In the genomic region with DNA sequence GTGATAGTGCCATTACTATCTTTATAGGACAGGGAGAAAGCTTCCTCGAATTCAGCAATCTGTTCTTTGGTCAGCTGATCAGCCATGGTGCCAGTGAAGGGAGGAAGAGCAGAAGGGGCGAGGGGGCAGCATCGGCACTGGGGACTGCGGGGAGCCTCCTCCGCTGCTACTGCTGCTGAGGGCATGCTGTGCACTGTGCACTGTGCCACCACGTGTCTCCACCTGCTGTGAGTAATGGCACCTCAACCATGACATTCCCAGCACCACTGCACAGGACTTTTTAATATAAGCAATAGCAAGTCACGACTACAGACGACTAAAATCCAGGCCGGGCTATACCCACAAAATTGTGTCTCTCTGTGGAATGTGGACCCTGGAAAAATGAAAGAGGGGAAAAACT, we compare ENCODE assay signal across 20 cellular contexts.
"Had no signal": no experiment of that assay in that cellular context is flagged by ENCODE, and none has a peak within 500 bp of the region (broad histone marks: within the 10 kb centered on the region; RNA-seq: fewer than 3 reads in every experiment).

No MANE protein-coding gene starts in this region.

- H3K36me3 Mint-ChIP-seq: stimulated activated effector memory CD8-positive, alpha-beta T cell treated with anti-CD3 and anti-CD28 coated beads, Interleukin-12 subunit alpha, Interleukin-12 subunit beta, amount 100 ng/mL, for 72 hours had no signal

- H3K4me3 Mint-ChIP-seq: naive B cell; nephron; stimulated activated effector memory CD8-positive, alpha-beta T cell treated with anti-CD3 and anti-CD28 coated beads, Interleukin-12 subunit alpha, Interleukin-12 subunit beta, amount 100 ng/mL, for 72 hours had no signal

- DNase-seq: dermis blood vessel endothelial cell; esophagus squamous epithelium; foreskin fibroblast; kidney; left colon; left ventricle myocardium superior; mesendoderm; naive B cell; psoas muscle; retina; stimulated activated CD4-positive, alpha-beta T cell treated with anti-CD3 and anti-CD28 coated beads, Interleukin-4, amount 100 ng/mL, for 1 hour; stimulated activated CD8-positive, alpha-beta memory T cell treated with anti-CD3 and anti-CD28 coated beads, Interleukin-4, amount 100 ng/mL, for 48 hours; stimulated activated naive CD8-positive, alpha-beta T cell treated with anti-CD3 and anti-CD28 coated beads, Interleukin-15, Interleukin-2, amounts not matched to agents 100 U/mL and 50 U/mL, for 24 hours; thyroid gland; upper lobe of left lung had no signal

- FAIRE-seq: colon, kidney had no signal

- H3K9me3 Mint-ChIP-seq: naive B cell; nephron; stimulated activated effector memory CD8-positive, alpha-beta T cell treated with anti-CD3 and anti-CD28 coated beads, Interleukin-12 subunit alpha, Interleukin-12 subunit beta, amount 100 ng/mL, for 72 hours had no signal

- H3K27ac Mint-ChIP-seq: naive B cell; nephron; stimulated activated effector memory CD8-positive, alpha-beta T cell treated with anti-CD3 and anti-CD28 coated beads, Interleukin-12 subunit alpha, Interleukin-12 subunit beta, amount 100 ng/mL, for 72 hours had no signal

- ATAC-seq: gastroesophageal sphincter; left colon; left ventricle myocardium superior; psoas muscle; right lobe of liver; stimulated activated effector memory CD8-positive, alpha-beta T cell treated with anti-CD3 and anti-CD28 coated beads, Interleukin-12 subunit alpha, Interleukin-12 subunit beta, amount 100 ng/mL, for 72 hours; stimulated activated naive CD8-positive, alpha-beta T cell treated with anti-CD3 and anti-CD28 coated beads, Interleukin-15, Interleukin-2, amounts not matched to agents 100 U/mL and 50 U/mL, for 24 hours had no signal
